ENCODE assay signal across 8 cellular contexts in genomic region chr5:139795074-139796001, GRCh38. TPM values are rescaled to one million over a fixed set of nuclear protein-coding genes. Genes with fewer than 3 reads are reported as not detected.
A peak's percentile ranks its signal among the peaks of the same experiment; 100 is the strongest.
DNase-seq lines count a peak whose midpoint lies in the region; ATAC-seq and TF ChIP-seq lines count a peak whose summit lies in the region.

PSD2 (plus strand) TSS chr5:139795808; CDS start chr5:139809441, 13,633 bp downstream.

- CTCF ChIA-PET in HEK293T (lab: Yijun Ruan, JAX), result interaction anchor here (0.6 to 3.5 kb wide), 2 partner anchors 8 to 993 kb away, joined by 4 to 12 read pairs; no protein-coding TSS in a partner anchor

- peak; percentile 16 to 53 for ATAC-seq in activated naive CD4-positive, alpha-beta T cell treated with anti-CD3 and anti-CD28 coated beads, Interleukin-2, amount 50 U/mL, for 72 hours
- peak; percentile 37 for ATAC-seq in stimulated activated naive CD8-positive, alpha-beta T cell treated with anti-CD3 and anti-CD28 coated beads, Interleukin-15, amount 100 ng/mL, for 72 hours
- no peak for ATAC-seq in GM21381 (IDR thresholded peaks at IDR 0.05; ENCODE audit: unreplicated experiment)
- no peak for ATAC-seq in GM18907 (IDR thresholded peaks at IDR 0.05; ENCODE audit: unreplicated experiment)

- peak within 1 kb of the TSS in 1 of 2 donors; percentile 22 for H3K4me3 Mint-ChIP-seq in stimulated activated naive CD8-positive, alpha-beta T cell treated with anti-CD3 and anti-CD28 coated beads, Interleukin-15, amount 100 ng/mL, for 72 hours

- POLR2A ChIA-PET in HEK293T (lab: Yijun Ruan, JAX), result no interaction called here

- no peaks in the 10 kb centered on the region for H3K4me1 ChIP-seq in iPS-18a (ENCODE audit: control insufficient read depth, low read depth, low read length)

- H3K36me3 Mint-ChIP-seq in activated naive CD4-positive, alpha-beta T cell treated with anti-CD3 and anti-CD28 coated beads, Interleukin-2, amount 50 U/mL, for 72 hours, result no peaks in the 10 kb centered on the region

- no peak within 1 kb of the TSS for H3K9ac ChIP-seq in iPS-18a (ENCODE audit: low read length)

- H3K27ac Mint-ChIP-seq in activated naive CD4-positive, alpha-beta T cell treated with anti-CD3 and anti-CD28 coated beads, Interleukin-2, amount 50 U/mL, for 72 hours, result peak within 1 kb of the TSS in 1 of 2 donors; percentile 38
- H3K27ac Mint-ChIP-seq in stimulated activated naive CD8-positive, alpha-beta T cell treated with anti-CD3 and anti-CD28 coated beads, Interleukin-15, amount 100 ng/mL, for 72 hours, result no peak within 1 kb of the TSS

- H3K27me3 ChIP-seq in iPS-18a (ENCODE audit: control insufficient read depth, insufficient read depth, low read length), result peaks cover 75% of the 10 kb centered on the region

- H3K9me3 Mint-ChIP-seq in activated naive CD4-positive, alpha-beta T cell treated with anti-CD3 and anti-CD28 coated beads, Interleukin-2, amount 50 U/mL, for 72 hours, result no peaks in the 10 kb centered on the region
- no peaks in the 10 kb centered on the region for H3K9me3 Mint-ChIP-seq in stimulated activated naive CD8-positive, alpha-beta T cell treated with anti-CD3 and anti-CD28 coated beads, Interleukin-15, amount 100 ng/mL, for 72 hours

- peak; percentile 81 for DNase-seq in Ammon's horn (ENCODE audit: low spot score)
- DNase-seq in HEK293T (ENCODE audit: extremely low spot score), result peak; percentile 63
- DNase-seq in activated naive CD4-positive, alpha-beta T cell treated with anti-CD3 and anti-CD28 coated beads, Interleukin-2, amount 50 U/mL, for 72 hours (ENCODE audit: low spot score in 2 of 2), result no peak
- DNase-seq in stimulated activated naive CD8-positive, alpha-beta T cell treated with anti-CD3 and anti-CD28 coated beads, Interleukin-15, amount 100 ng/mL, for 72 hours, result no peak
- no peak for DNase-seq in activated gamma-delta T cell (lab: John Stamatoyannopoulos, UW)

- peak within 1 kb of the TSS; percentile 50 for H3K4me3 ChIP-seq in iPS-18a (ENCODE audit: low read length)

- no peaks in the 10 kb centered on the region for H3K36me3 ChIP-seq in iPS-18a (ENCODE audit: control insufficient read depth, low read depth, low read length)

- peaks cover 88% of the 10 kb centered on the region for H3K27me3 Mint-ChIP-seq in stimulated activated naive CD8-positive, alpha-beta T cell treated with anti-CD3 and anti-CD28 coated beads, Interleukin-15, amount 100 ng/mL, for 72 hours

- H3K9me3 ChIP-seq in iPS-18a (ENCODE audit: control insufficient read depth, low read depth, low read length), result no peaks in the 10 kb centered on the region

- H3K27ac ChIP-seq in iPS-18a (ENCODE audit: low read length), result no peak within 1 kb of the TSS

- no peaks in the 10 kb centered on the region for H3K4me1 Mint-ChIP-seq in stimulated activated naive CD8-positive, alpha-beta T cell treated with anti-CD3 and anti-CD28 coated beads, Interleukin-15, amount 100 ng/mL, for 72 hours

TF ChIP-seq in HEK293T, 16 proteins besides CTCF, POLR2A, EP300 and RAD21:
- TF ChIP-seq CTBP1 (IDR thresholded peaks at IDR 0.05; ENCODE audit: borderline replicate concordance), result no peak
- no peak for TF ChIP-seq LEF1 (IDR thresholded peaks at IDR 0.05; ENCODE audit: borderline replicate concordance)
- TF ChIP-seq PKNOX1 (IDR thresholded peaks at IDR 0.05), result no peak
- TF ChIP-seq ZNF384 (IDR thresholded peaks at IDR 0.05), result no peak
- no peak for TF ChIP-seq NFRKB (IDR thresholded peaks at IDR 0.05)
- no peak for TF ChIP-seq ARNT (IDR thresholded peaks at IDR 0.05)
- no peak for TF ChIP-seq ELF4 (IDR thresholded peaks at IDR 0.05)
- TF ChIP-seq SUZ12 (IDR thresholded peaks at IDR 0.05), result no peak
- TF ChIP-seq FOXM1 (IDR thresholded peaks at IDR 0.05; ENCODE audit: borderline replicate concordance), result no peak

RNA-seq across cellular contexts. Expression of gene PSD2, which starts in this region (rescaled TPM):
- total RNA-seq in activated naive CD4-positive, alpha-beta T cell treated with anti-CD3 and anti-CD28 coated beads, Interleukin-2, amount 50 U/mL, for 72 hours, result not detected

Comparison
In these comparisons a context has a peak if more than half of its experiments do, and no peak if none do; other contexts are left out.
1. Peak in ATAC-seq in activated naive CD4-positive, alpha-beta T cell treated with anti-CD3 and anti-CD28 coated beads, Interleukin-2, amount 50 U/mL, for 72 hours; RNA of the gene not detected or under 1 TPM.
2. DNase-seq: peak in Ammon's horn (single experiment) and HEK293T (single experiment); none in activated naive CD4-positive, alpha-beta T cell treated with anti-CD3 and anti-CD28 coated beads, Interleukin-2, amount 50 U/mL, for 72 hours (0 of 2), stimulated activated naive CD8-positive, alpha-beta T cell treated with anti-CD3 and anti-CD28 coated beads, Interleukin-15, amount 100 ng/mL, for 72 hours (0 of 2) and activated gamma-delta T cell (single experiment).